31 cellular contexts compared by ENCODE assay signal in genomic region chr5:71700803-71701202, GRCh38. TPM values are rescaled to one million over a fixed set of nuclear protein-coding genes. Genes with fewer than 3 reads are reported as not detected.
"Had no signal": no experiment of that assay in that cellular context is flagged by ENCODE, and none has a peak within 500 bp of the region (broad histone marks: within the 10 kb centered on the region; RNA-seq: fewer than 3 reads in every experiment).

No MANE protein-coding gene starts in this region.

- H3K9me3 ChIP-seq: ascending aorta had no signal

- H3K36me3 ChIP-seq: ascending aorta, cardiac muscle cell, WERI-Rb-1 had no signal

- FAIRE-seq: bronchial epithelial cell, TTC549 had no signal

- DNase-seq: activated CD4-positive, alpha-beta memory T cell treated with anti-CD3 and anti-CD28 coated beads, Interleukin-2, amount 10 ng/mL, durations not matched to agents 7 days and 5 days; activated CD4-positive, alpha-beta T cell treated with anti-CD3 and anti-CD28 coated beads for 1 hour; activated CD4-positive, alpha-beta T cell treated with anti-CD3 and anti-CD28 coated beads, Interleukin-2, amount 10 ng/mL, durations not matched to agents 7 days and 5 days; activated CD4-positive, alpha-beta T cell treated with anti-CD3 and anti-CD28 coated beads, Interleukin-2, amount 50 U/mL, for 48 hours; activated CD4-positive, CD25-positive, alpha-beta regulatory T cell; activated CD8-positive, alpha-beta memory T cell treated with anti-CD3 and anti-CD28 coated beads for 24 hours; activated CD8-positive, alpha-beta memory T cell treated with anti-CD3 and anti-CD28 coated beads, Interleukin-2, amount 10 ng/mL, durations not matched to agents 7 days and 5 days; activated CD8-positive, alpha-beta memory T cell treated with anti-CD3 and anti-CD28 coated beads, Interleukin-2, amount 50 U/mL, for 48 hours; activated CD8-positive, alpha-beta T cell treated with anti-CD3 and anti-CD28 coated beads, Interleukin-2, amount 10 ng/mL, durations not matched to agents 7 days and 5 days; activated effector memory CD4-positive, alpha-beta T cell treated with Interleukin-2 at 50 U/mL for 16 hours; activated gamma-delta T cell; activated naive CD4-positive, alpha-beta T cell treated with anti-CD3 and anti-CD28 coated beads, Interleukin-2, amount 10 ng/mL, durations not matched to agents 7 days and 5 days; activated naive CD4-positive, alpha-beta T cell treated with Interleukin-2 at 50 U/mL for 16 hours; activated naive CD8-positive, alpha-beta T cell treated with anti-CD3 and anti-CD28 coated beads, Interleukin-2, amount 10 ng/mL, durations not matched to agents 7 days and 5 days; activated naive CD8-positive, alpha-beta T cell treated with anti-CD3 and anti-CD28 coated beads, Interleukin-2, amount 50 U/mL, for 24 hours; activated T-cell treated with anti-CD3 and anti-CD28 coated beads, Interleukin-2, amount 50 U/mL, for 24 hours; amygdala; anterior cingulate cortex; caudate nucleus; cerebellar nuclear complex; T-helper 9 cell; WERI-Rb-1 had no signal

- H3K4me3 ChIP-seq: ascending aorta, cardiac muscle cell had no signal

- H3K4me1 ChIP-seq: ascending aorta had no signal

- H3K27ac ChIP-seq: ascending aorta, cardiac muscle cell, WERI-Rb-1 had no signal

- H3K27me3 ChIP-seq: ascending aorta, cardiac muscle cell had no signal

- ATAC-seq: activated CD4-positive, CD25-positive, alpha-beta regulatory T cell treated with anti-CD3 and anti-CD28 coated beads, Interleukin-2, amount 50 U/mL, for 24 hours; activated CD8-positive, alpha-beta memory T cell treated with anti-CD3 and anti-CD28 coated beads, Interleukin-2, amount 10 ng/mL, durations not matched to agents 7 days and 5 days; activated CD8-positive, alpha-beta T cell treated with anti-CD3 and anti-CD28 coated beads, Interleukin-2, amount 10 ng/mL, durations not matched to agents 7 days and 5 days; WTC11 had no signal

RNA-seq across cellular contexts. Expression of gene CARTPT, which starts 18.3 kb away (rescaled TPM):
- total RNA-seq: activated CD4-positive, alpha-beta memory T cell treated with anti-CD3 and anti-CD28 coated beads, Interleukin-2, amount 10 ng/mL, durations not matched to agents 7 days and 5 days; activated CD4-positive, alpha-beta T cell treated with anti-CD3 and anti-CD28 coated beads for 36 hours; activated CD4-positive, alpha-beta T cell treated with anti-CD3 and anti-CD28 coated beads, Interleukin-2, amount 10 ng/mL, durations not matched to agents 7 days and 5 days; activated CD8-positive, alpha-beta memory T cell treated with anti-CD3 and anti-CD28 coated beads, Interleukin-2, amount 10 ng/mL, durations not matched to agents 7 days and 5 days; activated CD8-positive, alpha-beta T cell treated with anti-CD3 and anti-CD28 coated beads, Interleukin-2, amount 10 ng/mL, durations not matched to agents 7 days and 5 days; activated naive CD8-positive, alpha-beta T cell treated with anti-CD3 and anti-CD28 coated beads, Interleukin-2, amount 10 ng/mL, durations not matched to agents 7 days and 5 days; activated T-helper 2 cell treated with anti-CD3 and anti-CD28 coated beads, Interferon-gamma antibody, Interleukin-2, Interleukin-4, amounts not matched to agents 10 μg/mL and 5 μg/mL and 100 μg/mL, durations not matched to agents 14 hours and 24 hours and 36 hours; bronchial epithelial cell; cardiac muscle cell; chondrocyte; WTC11 had no signal
- polyA plus RNA-seq: cardiac muscle cell had no signal
